Comparison of ENCODE assay signal across 8 cellular contexts in genomic region chr11:13668957-13669521, GRCh38. TPM values are rescaled to one million over a fixed set of nuclear protein-coding genes. Genes with fewer than 3 reads are reported as not detected.
DNase-seq lines count a peak whose midpoint lies in the region; ATAC-seq and TF ChIP-seq lines count a peak whose summit lies in the region.

No MANE protein-coding gene starts in this region.

- no peak for TF ChIP-seq CTCF in RWPE2 (IDR thresholded peaks at IDR 0.05; ENCODE audit: poor library complexity, severe bottlenecking)

- H4K20me1 ChIP-seq in BLaER1: peaks cover 54% of the 10 kb centered on the region

- peak overlapping the region; percentile 96 for H3K27ac Mint-ChIP-seq in activated naive CD8-positive, alpha-beta T cell

- 1% methylated on average over 33 of the region's 33 CpGs for WGBS in right cardiac atrium

- H3K4me2 ChIP-seq in BLaER1: peak overlapping the region; percentile 82

- peak overlapping the region; percentile 83 for H3K27ac ChIP-seq in BLaER1
- peak overlapping the region; percentile 74 for H3K27ac ChIP-seq in RWPE2 (ENCODE audit: poor library complexity, severe bottlenecking)
- peak overlapping the region; percentile 84 for H3K27ac ChIP-seq in right cardiac atrium (ENCODE audit: low read length)

- H3K36me3 ChIP-seq in BLaER1 (peaks cover 18% of the 10 kb centered on the region; the same call in 1 of the 2 replicates), RWPE2 (ENCODE audit: low read depth) (peaks cover 14% of the 10 kb centered on the region)

- H3K9me3 ChIP-seq in BLaER1 (no peaks in the 10 kb centered on the region), RWPE2 (ENCODE audit: severe bottlenecking) (no peaks in the 10 kb centered on the region), right cardiac atrium (ENCODE audit: control insufficient read depth, low read length) (no peaks in the 10 kb centered on the region)

- H3K36me3 Mint-ChIP-seq in activated naive CD8-positive, alpha-beta T cell: peaks cover 8% of the 10 kb centered on the region

- peaks cover 23% of the 10 kb centered on the region for H3K4me1 ChIP-seq in BLaER1
- peaks cover 44% of the 10 kb centered on the region for H3K4me1 ChIP-seq in RWPE2 (ENCODE audit: insufficient read depth, poor library complexity, severe bottlenecking)
- peaks cover 2% of the 10 kb centered on the region for H3K4me1 ChIP-seq in right cardiac atrium (ENCODE audit: control insufficient read depth, insufficient read depth, low read length)

- DNase-seq in RWPE2 (ENCODE audit: low spot score): no peak
- DNase-seq in right cardiac atrium: peak in 1 of 3 donors; percentile 77
- DNase-seq in skeletal muscle cell (ENCODE audit: low read depth): no peak
- DNase-seq in inferior parietal cortex (ENCODE audit: extremely low spot score): no peak

- H3K4me1 Mint-ChIP-seq in activated naive CD8-positive, alpha-beta T cell (ENCODE audit: low read depth): peaks cover 46% of the 10 kb centered on the region

- H3K4me3 Mint-ChIP-seq in activated naive CD8-positive, alpha-beta T cell: peak overlapping the region; percentile 97

- H3K27me3 ChIP-seq in BLaER1 (no peaks in the 10 kb centered on the region), RWPE2 (ENCODE audit: insufficient read depth, poor library complexity, severe bottlenecking) (no peaks in the 10 kb centered on the region), right cardiac atrium (ENCODE audit: control insufficient read depth, insufficient read depth) (no peaks in the 10 kb centered on the region)

- no peaks in the 10 kb centered on the region for H3K27me3 Mint-ChIP-seq in activated naive CD8-positive, alpha-beta T cell

- intact Hi-C loops in right cardiac atrium (cut with DNase I): no loop called here

- peak overlapping the region; percentile 89 for H3K4me3 ChIP-seq in BLaER1
- peak overlapping the region; percentile 75 for H3K4me3 ChIP-seq in RWPE2 (ENCODE audit: severe bottlenecking)
- H3K4me3 ChIP-seq in right cardiac atrium (ENCODE audit: low read length): peak overlapping the region; percentile 96
- peak overlapping the region; percentile 79 for H3K4me3 ChIP-seq in skeletal muscle cell (ENCODE audit: low read depth, low read length)

- no peaks in the 10 kb centered on the region for H3K9me3 Mint-ChIP-seq in activated naive CD8-positive, alpha-beta T cell (ENCODE audit: low read depth)

- ATAC-seq in GM19395 (IDR thresholded peaks at IDR 0.05; ENCODE audit: unreplicated experiment) (peak; percentile 26), HG03460 (IDR thresholded peaks at IDR 0.05; ENCODE audit: unreplicated experiment) (peak; percentile 7), RWPE2 (ENCODE audit: low read depth) (peak; percentile 4; the same call in 1 of the 3 replicates), right cardiac atrium (peak; percentile 11 to 41)

- H3K9ac ChIP-seq in BLaER1: peak overlapping the region; percentile 88

RNA-seq across cellular contexts. Expression of gene FAR1, which starts 0.6 kb away (rescaled TPM):
- total RNA-seq in right cardiac atrium: 10 to 100 TPM; 32.7 to 37.9 (median 34.3) TPM
- 13.6 TPM for polyA plus RNA-seq in right cardiac atrium
